ENCODE assay signal across 11 cellular contexts in the genomic region with DNA sequence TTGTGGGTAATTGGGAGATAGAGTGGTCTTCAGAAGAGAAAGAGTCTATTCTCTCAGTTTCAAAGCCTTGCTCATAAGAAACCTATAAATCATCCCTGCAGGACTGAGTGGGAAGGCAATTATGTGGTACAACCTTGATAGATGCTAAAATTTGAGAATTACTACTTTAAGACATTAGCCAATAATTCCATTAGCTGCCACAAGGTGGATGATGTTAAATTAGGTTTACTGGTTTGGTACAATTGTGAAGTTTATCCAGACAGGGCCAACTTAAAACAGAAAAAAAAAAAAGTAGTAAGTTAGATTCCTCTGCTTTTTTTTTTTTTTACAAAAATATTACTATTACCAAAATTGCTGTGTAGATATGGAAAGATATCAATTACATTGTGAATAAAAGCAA.
DNase-seq lines count a peak whose midpoint lies in the region; TF ChIP-seq lines count a peak whose summit lies in the region.
"Had no signal": no experiment of that assay in that cellular context is flagged by ENCODE, and none has a peak within 500 bp of the region (broad histone marks: within the 10 kb centered on the region; RNA-seq: fewer than 3 reads in every experiment).

No MANE protein-coding gene starts in this region.

- no TSS peak for BruUV-seq in MCF 10A (replicated peaks; lab: Mats Ljungman, UMichigan)
- no TSS peak for BruUV-seq in mammary epithelial cell (replicated peaks; lab: Mats Ljungman, UMichigan)

- H3K36me3 ChIP-seq in mammary epithelial cell (ENCODE audit: insufficient read depth, low read length) (no peaks in the 10 kb centered on the region), Loucy (ENCODE audit: insufficient read depth, low read length) (no peaks in the 10 kb centered on the region), smooth muscle cell (ENCODE audit: low read depth) (no peaks in the 10 kb centered on the region)

- H3F3A ChIP-seq in Loucy (ENCODE audit: low read depth) (no peaks in the 10 kb centered on the region), smooth muscle cell (ENCODE audit: low read depth) (no peaks in the 10 kb centered on the region)

- H3K9ac ChIP-seq in mammary epithelial cell (ENCODE audit: insufficient read depth, low read length) (no peak overlapping the region), Loucy (ENCODE audit: low read depth, low read length, poor library complexity, severe bottlenecking) (no peak overlapping the region), smooth muscle cell (ENCODE audit: low read depth) (no peak overlapping the region)

- H3K9me3 ChIP-seq in mammary epithelial cell (replicated peaks; ENCODE audit: insufficient read depth, low read length) (no peaks in the 10 kb centered on the region), Loucy (ENCODE audit: insufficient read depth, low read depth, low read length) (no peaks in the 10 kb centered on the region), smooth muscle cell (replicated peaks; ENCODE audit: low read depth) (no peaks in the 10 kb centered on the region)

- H3K4me2 ChIP-seq in mammary epithelial cell (ENCODE audit: insufficient read depth, low read depth, low read length) (no peak overlapping the region), Loucy (ENCODE audit: low read depth, low read length, poor library complexity, severe bottlenecking) (no peak overlapping the region), smooth muscle cell (no peak overlapping the region)

- H3K4me3 Mint-ChIP-seq in MCF 10A (ENCODE audit: unreplicated experiment) (no peak overlapping the region), glutamatergic neuron (ENCODE audit: unreplicated experiment) (no peak overlapping the region)
- H3K4me3 Mint-ChIP-seq: CD4-positive, alpha-beta T cell had no signal

- in situ Hi-C loops in mammary epithelial cell (cut with MboI; ENCODE audit: low sequenced_read_pairs in 2 of 2), result no loop called here
- in situ Hi-C loops in KBM-7 (cut with MboI; ENCODE audit: low pct_unique_long_range_greater_than_20kb, low sequenced_read_pairs), result no loop called here

- H3K27me3 Mint-ChIP-seq in MCF 10A (ENCODE audit: insufficient read depth, unreplicated experiment) (peaks cover 25% of the 10 kb centered on the region), glutamatergic neuron (ENCODE audit: unreplicated experiment) (no peaks in the 10 kb centered on the region)
- H3K27me3 Mint-ChIP-seq: CD4-positive, alpha-beta T cell had no signal

- dilution Hi-C loops in mammary epithelial cell (cut with HindIII; ENCODE audit: low sequenced_read_pairs), result no loop called here

- POLR2A ChIA-PET in MCF 10A (lab: Yijun Ruan, JAX), result no interaction called here

- H4K20me1 ChIP-seq in mammary epithelial cell (ENCODE audit: insufficient read depth, low read length), result no peaks in the 10 kb centered on the region
- H4K20me1 ChIP-seq in Loucy (ENCODE audit: insufficient read depth, low read length, poor library complexity, severe bottlenecking), result no peaks in the 10 kb centered on the region
- no peaks in the 10 kb centered on the region for H4K20me1 ChIP-seq in smooth muscle cell (ENCODE audit: low read depth)

- no peak overlapping the region for H3K27ac Mint-ChIP-seq in MCF 10A (ENCODE audit: low read depth, unreplicated experiment)
- no peak overlapping the region for H3K27ac Mint-ChIP-seq in glutamatergic neuron (ENCODE audit: unreplicated experiment)
- H3K27ac Mint-ChIP-seq: CD4-positive, alpha-beta T cell had no signal

- H3K9me3 Mint-ChIP-seq in MCF 10A (ENCODE audit: unreplicated experiment) (no peaks in the 10 kb centered on the region), glutamatergic neuron (ENCODE audit: unreplicated experiment) (no peaks in the 10 kb centered on the region)
- H3K9me3 Mint-ChIP-seq: CD4-positive, alpha-beta T cell had no signal

- peak; percentile 1 for DNase-seq in MCF 10A (ENCODE audit: unreplicated experiment)
- DNase-seq in mammary epithelial cell, result no peak
- no peak for DNase-seq in glutamatergic neuron
- no peak for DNase-seq in smooth muscle cell (lab: John Stamatoyannopoulos, UW; ENCODE audit: unreplicated experiment)
- DNase-seq in activated effector memory CD4-positive, alpha-beta T cell treated with Interleukin-2 at 50 U/mL for 16 hours, result no peak
- DNase-seq in medulla oblongata (ENCODE audit: extremely low spot score), result no peak
- no peak for DNase-seq in KBM-7
- DNase-seq: CD4-positive, alpha-beta T cell; Kasumi-1; NCI-H146 had no signal

- H3K36me3 Mint-ChIP-seq in MCF 10A (ENCODE audit: insufficient read depth, unreplicated experiment) (no peaks in the 10 kb centered on the region), glutamatergic neuron (ENCODE audit: unreplicated experiment) (no peaks in the 10 kb centered on the region)

- H3K4me1 Mint-ChIP-seq in MCF 10A (ENCODE audit: insufficient read depth, unreplicated experiment) (no peaks in the 10 kb centered on the region), glutamatergic neuron (ENCODE audit: low read depth, unreplicated experiment) (no peaks in the 10 kb centered on the region)

- H3K4me1 ChIP-seq in mammary epithelial cell (ENCODE audit: insufficient read depth, low read length), result no peaks in the 10 kb centered on the region
- H3K4me1 ChIP-seq in Loucy (ENCODE audit: insufficient read depth, low read length, poor library complexity, severe bottlenecking), result no peaks in the 10 kb centered on the region
- no peaks in the 10 kb centered on the region for H3K4me1 ChIP-seq in smooth muscle cell (ENCODE audit: low read depth)

- H3K27me3 ChIP-seq in mammary epithelial cell (ENCODE audit: insufficient read depth, low read length) (no peaks in the 10 kb centered on the region), Loucy (ENCODE audit: insufficient read depth, low read length, poor library complexity, severe bottlenecking) (no peaks in the 10 kb centered on the region), smooth muscle cell (ENCODE audit: low read depth) (no peaks in the 10 kb centered on the region)

- intact Hi-C loops in MCF 10A (cut with micrococcal nuclease) (loop anchor here (5.0 kb wide), 1 partner anchor 828 kb away; no protein-coding TSS in a partner anchor), mammary epithelial cell (cut with micrococcal nuclease) (no loop called here)

- H2AFZ ChIP-seq in mammary epithelial cell (ENCODE audit: low read depth, low read length) (no peak overlapping the region), Loucy (ENCODE audit: low read length) (no peak overlapping the region), smooth muscle cell (ENCODE audit: low read depth) (no peak overlapping the region)

- H3K79me2 ChIP-seq in mammary epithelial cell (ENCODE audit: insufficient read depth, low read length) (no peaks in the 10 kb centered on the region), Loucy (ENCODE audit: insufficient read depth, low read length) (no peaks in the 10 kb centered on the region), smooth muscle cell (ENCODE audit: low read depth) (no peaks in the 10 kb centered on the region)

- no peaks in the 10 kb centered on the region for H3K9me2 ChIP-seq in Loucy (replicated peaks; ENCODE audit: low read depth, low read length)

- CTCF ChIA-PET in MCF 10A (lab: Yijun Ruan, JAX) (no interaction called here), mammary epithelial cell (lab: Charles Lee; ENCODE audit: low non-redundant PET) (no interaction called here)

- no peak overlapping the region for H3K27ac ChIP-seq in mammary epithelial cell (ENCODE audit: insufficient read depth, low read depth, low read length)
- H3K27ac ChIP-seq in smooth muscle cell (ENCODE audit: low read depth), result no peak overlapping the region

- TF ChIP-seq CTCF in MCF 10A (IDR thresholded peaks at IDR 0.05; ENCODE audit: unreplicated experiment), result peak; percentile 24
- TF ChIP-seq CTCF in mammary epithelial cell (conservative IDR thresholded peaks at IDR 0.05 in 1 of 2, IDR thresholded peaks at IDR 0.05 in 1 of 2; ENCODE audit: extremely low read depth in 1 of 2, insufficient read depth in 1 of 2, low read depth in 1 of 2, low read length in 2 of 2), result no peak
- TF ChIP-seq CTCF in Loucy (conservative IDR thresholded peaks at IDR 0.05; ENCODE audit: low read length), result peak; percentile 27
- peak; percentile 26 for TF ChIP-seq CTCF in glutamatergic neuron (IDR thresholded peaks at IDR 0.05; ENCODE audit: partially characterized antibody, unreplicated experiment)
- peak; percentile 18 for TF ChIP-seq CTCF in smooth muscle cell (IDR thresholded peaks at IDR 0.05; ENCODE audit: borderline replicate concordance, insufficient read depth, poor library complexity, severe bottlenecking)

- H3K4me3 ChIP-seq in mammary epithelial cell (replicated peaks in 1 of 3; ENCODE audit: insufficient read depth in 1 of 3, low read depth in 2 of 3, low read length in 3 of 3) (no peak overlapping the region), Loucy (ENCODE audit: low read length, poor library complexity, severe bottlenecking) (no peak overlapping the region), smooth muscle cell (no peak overlapping the region)

Comparison
In these comparisons a context has a peak if more than half of its experiments do, and no peak if none do; other contexts are left out.
1. CTCF ChIP-seq: peak in MCF 10A (single experiment), Loucy (single experiment), glutamatergic neuron (single experiment) and smooth muscle cell (single experiment); none in mammary epithelial cell (0 of 2).